In the genomic region with DNA sequence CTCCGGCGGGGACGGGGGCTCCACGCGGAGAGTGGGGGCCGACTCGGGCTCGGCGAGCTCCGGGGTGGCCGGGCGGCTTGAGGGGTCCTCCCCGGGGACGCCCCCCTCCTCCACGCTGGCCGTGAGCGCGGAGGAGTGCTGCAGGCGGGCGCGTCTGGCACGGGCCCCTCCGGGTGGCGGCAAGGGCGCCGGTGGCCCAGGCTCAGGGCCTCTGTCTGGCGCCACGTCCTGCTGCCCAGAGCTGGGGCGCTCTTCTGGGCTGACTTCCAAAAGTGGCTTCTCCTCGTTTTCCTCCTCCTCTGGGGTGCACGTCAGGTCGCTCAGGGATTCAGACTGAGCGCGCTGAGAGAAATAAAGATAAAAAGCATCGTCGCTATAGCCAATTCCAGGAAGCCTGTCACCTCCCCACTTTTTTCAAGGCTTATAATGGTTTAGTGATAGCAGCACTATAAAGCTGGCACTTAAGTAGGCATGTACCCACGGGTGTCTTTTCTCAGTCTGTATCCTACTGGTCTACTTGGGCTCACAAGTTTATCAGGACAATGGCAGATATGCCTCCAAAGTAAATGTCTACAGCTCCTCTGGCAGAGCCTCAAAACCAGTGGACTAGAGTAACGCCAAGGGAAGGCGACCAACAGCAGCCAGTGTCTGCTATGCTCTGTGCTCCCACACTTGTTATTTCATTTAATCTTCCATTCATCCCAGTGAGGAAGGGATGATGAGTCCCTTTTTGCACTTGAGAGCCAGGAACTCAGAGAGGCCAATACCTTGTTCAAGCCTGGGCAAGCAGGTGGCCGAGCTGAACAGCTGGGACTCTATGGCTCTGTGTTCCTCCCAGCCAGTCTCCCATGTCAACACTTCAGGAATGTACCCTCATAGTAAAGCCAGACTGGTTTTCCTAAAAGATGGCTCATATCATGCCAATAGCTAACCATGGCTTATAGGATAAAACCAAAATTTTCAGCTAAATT, we compare ENCODE assay signal across 9 cellular contexts.
A peak's percentile ranks its signal among the peaks of the same experiment; 100 is the strongest.
DNase-seq lines count a peak whose midpoint lies in the region; ATAC-seq and TF ChIP-seq lines count a peak whose summit lies in the region.
"Had no signal": no experiment of that assay in that cellular context is flagged by ENCODE, and none has a peak within 500 bp of the region (broad histone marks: within the 10 kb centered on the region; RNA-seq: fewer than 3 reads in every experiment).

No MANE protein-coding gene starts in this region.

- intact Hi-C loops in A673 (cut with micrococcal nuclease; ENCODE audit: unreplicated experiment) (no loop called here), left cardiac atrium (cut with DNase I) (loop anchor here in 1 of 2 donors (10.0 kb wide), 1 partner anchor 89 kb away; the partner anchor contains the start of gene MGAT4A)

- H3K4me1 ChIP-seq in A673 (ENCODE audit: insufficient read depth, low read length, poor library complexity, severe bottlenecking) (peaks cover 5% of the 10 kb centered on the region), neuronal stem cell (ENCODE audit: control insufficient read depth in 2 of 2, insufficient read depth in 1 of 2, low read depth in 1 of 2, low read length in 2 of 2) (no peaks in the 10 kb centered on the region)

- WGBS in neuronal stem cell (ENCODE audit: extremely low coverage in 2 of 2, insufficient read length in 2 of 2, insufficient replicate concordance in 1 of 2), 2 donors, result no CpG with 5 or more reads among the region's 40 CpGs

- no peak for DNase-seq in A673 (ENCODE audit: low spot score)
- DNase-seq in left cardiac atrium, result peak; percentile 42
- no peak for DNase-seq in neuronal stem cell (ENCODE audit: low spot score)
- DNase-seq in HFFc6, result no peak
- no peak for DNase-seq in RKO (ENCODE audit: low spot score)

- H3K4me3 ChIP-seq in A673 (ENCODE audit: low read depth, low read length, poor library complexity, severe bottlenecking) (peak overlapping the region; percentile 32), neuronal stem cell (ENCODE audit: low read length in 2 of 2) (peak overlapping the region; percentile 6 to 84)

- BruUV-seq in A673 (replicated peaks; lab: Mats Ljungman, UMichigan), result no TSS peak

- H3K9me3 ChIP-seq in A673 (ENCODE audit: low read depth, low read length, poor library complexity, severe bottlenecking) (no peaks in the 10 kb centered on the region), neuronal stem cell (replicated peaks in 1 of 2; ENCODE audit: control insufficient read depth in 2 of 2, insufficient read depth in 1 of 2, low read depth in 1 of 2, low read length in 2 of 2) (peaks cover 0 to 1% of the 10 kb centered on the region in 2 donors)

- H3K36me3 ChIP-seq in A673 (ENCODE audit: insufficient read depth, low read length, poor library complexity, severe bottlenecking) (no peaks in the 10 kb centered on the region), neuronal stem cell (replicated peaks in 1 of 2; ENCODE audit: control insufficient read depth in 2 of 2, insufficient read depth in 2 of 2, low read length in 2 of 2) (no peaks in the 10 kb centered on the region)

- peak overlapping the region; percentile 77 for H3K27ac Mint-ChIP-seq in activated T-helper 17 cell treated with anti-CD3 and anti-CD28 coated beads, Interleukin-2, amount 50 U/mL, for 72 hours
- H3K27ac Mint-ChIP-seq in HFFc6, result no peak overlapping the region

- H2BK12ac ChIP-seq in neuronal stem cell (ENCODE audit: low read length), result no peak overlapping the region

- TF ChIP-seq CTCF in A673 (conservative IDR thresholded peaks at IDR 0.05; ENCODE audit: low read depth, low read length), result no peak
- TF ChIP-seq CTCF in HFFc6 (IDR thresholded peaks at IDR 0.05), result no peak

- H3K27me3 ChIP-seq in A673 (replicated peaks; ENCODE audit: insufficient read depth, low read depth, low read length, poor library complexity), result peaks cover 28% of the 10 kb centered on the region
- peaks cover 8 to 54% (median 23%) of the 10 kb centered on the region in 3 experiments for H3K27me3 ChIP-seq in neuronal stem cell (ENCODE audit: control insufficient read depth in 3 of 3, insufficient read depth in 3 of 3, low read depth in 1 of 3, low read length in 3 of 3)

- peak overlapping the region; percentile 81 for H3K9ac ChIP-seq in neuronal stem cell (ENCODE audit: low read depth, low read length, poor library complexity)

- peak overlapping the region; percentile 50 for H2AK5ac ChIP-seq in neuronal stem cell (ENCODE audit: low read depth, low read length)

- no peaks in the 10 kb centered on the region for H3K27me3 Mint-ChIP-seq in activated T-helper 17 cell treated with anti-CD3 and anti-CD28 coated beads, Interleukin-2, amount 50 U/mL, for 72 hours
- peaks cover 37% of the 10 kb centered on the region for H3K27me3 Mint-ChIP-seq in HFFc6 (ENCODE audit: insufficient read depth)

- H2BK15ac ChIP-seq in neuronal stem cell (ENCODE audit: low read length), result no peak overlapping the region

- H3K27ac ChIP-seq in A673 (ENCODE audit: low read depth, low read length, poor library complexity, severe bottlenecking) (no peak overlapping the region), neuronal stem cell (replicated peaks; ENCODE audit: low read length) (no peak overlapping the region)
- H3K27ac ChIP-seq: C4-2B had no signal

- peak overlapping the region; percentile 77 for H3K4me2 ChIP-seq in neuronal stem cell (ENCODE audit: insufficient read depth, low read length, poor library complexity, severe bottlenecking)

- no peaks in the 10 kb centered on the region for H3K79me1 ChIP-seq in neuronal stem cell (ENCODE audit: low read depth, low read length)

- POLR2A ChIA-PET in A673 (lab: Charles Lee; ENCODE audit: low non-redundant PET), result no interaction called here

- H2AFZ ChIP-seq in neuronal stem cell (ENCODE audit: low read length), result peak overlapping the region; percentile 85

- H3K4me3 Mint-ChIP-seq in activated T-helper 17 cell treated with anti-CD3 and anti-CD28 coated beads, Interleukin-2, amount 50 U/mL, for 72 hours, result peak overlapping the region; percentile 80
- H3K4me3 Mint-ChIP-seq in HFFc6, result no peak overlapping the region

- no peak overlapping the region for H3K14ac ChIP-seq in neuronal stem cell (ENCODE audit: low read length)

- H4K8ac ChIP-seq in neuronal stem cell (ENCODE audit: low read depth, low read length), result no peak overlapping the region

- no peak for ATAC-seq in activated T-helper 17 cell treated with anti-CD3 and anti-CD28 coated beads, Interleukin-2, amount 50 U/mL, for 72 hours (replicated peaks)
- ATAC-seq in left cardiac atrium, result peak; percentile 62 to 69
- ATAC-seq in HG03045 (IDR thresholded peaks at IDR 0.05; ENCODE audit: unreplicated experiment), result no peak
- no peak for ATAC-seq in GM18858 (IDR thresholded peaks at IDR 0.05; ENCODE audit: unreplicated experiment)

- H2BK120ac ChIP-seq in neuronal stem cell (ENCODE audit: low read depth, low read length), result peak overlapping the region; percentile 40

- H3K4me1 Mint-ChIP-seq in activated T-helper 17 cell treated with anti-CD3 and anti-CD28 coated beads, Interleukin-2, amount 50 U/mL, for 72 hours, result peaks cover 20% of the 10 kb centered on the region
- H3K4me1 Mint-ChIP-seq in HFFc6 (ENCODE audit: low read depth), result no peaks in the 10 kb centered on the region

- no peaks in the 10 kb centered on the region for H3K36me3 Mint-ChIP-seq in activated T-helper 17 cell treated with anti-CD3 and anti-CD28 coated beads, Interleukin-2, amount 50 U/mL, for 72 hours (ENCODE audit: low read depth)
- peaks cover 4% of the 10 kb centered on the region for H3K36me3 Mint-ChIP-seq in HFFc6 (ENCODE audit: low read depth)

- CTCF ChIA-PET in A673 (lab: Charles Lee), result interaction anchor here (0.9 kb wide), 1 partner anchor 174 kb away, joined by 3 read pairs; no protein-coding TSS in a partner anchor

- H3K4ac ChIP-seq in neuronal stem cell (ENCODE audit: low read length), result no peak overlapping the region

- peak overlapping the region; percentile 95 for H3K18ac ChIP-seq in neuronal stem cell (ENCODE audit: low read length)

- no peak overlapping the region for H4K91ac ChIP-seq in neuronal stem cell (ENCODE audit: low read depth, low read length, poor library complexity)

- no peaks in the 10 kb centered on the region for H3K9me3 Mint-ChIP-seq in activated T-helper 17 cell treated with anti-CD3 and anti-CD28 coated beads, Interleukin-2, amount 50 U/mL, for 72 hours
- peaks cover 4% of the 10 kb centered on the region for H3K9me3 Mint-ChIP-seq in HFFc6

- H2BK5ac ChIP-seq in neuronal stem cell (ENCODE audit: low read length), result no peak overlapping the region

- no peak overlapping the region for H3K23ac ChIP-seq in neuronal stem cell (ENCODE audit: low read depth, low read length, poor library complexity)

Comparison
In these comparisons a context has a peak if more than half of its experiments do, and no peak if none do; other contexts are left out.
1. ATAC-seq: peak in left cardiac atrium (2 of 2); none in activated T-helper 17 cell treated with anti-CD3 and anti-CD28 coated beads, Interleukin-2, amount 50 U/mL, for 72 hours (single experiment), HG03045 (single experiment) and GM18858 (single experiment).